In the genomic region with DNA sequence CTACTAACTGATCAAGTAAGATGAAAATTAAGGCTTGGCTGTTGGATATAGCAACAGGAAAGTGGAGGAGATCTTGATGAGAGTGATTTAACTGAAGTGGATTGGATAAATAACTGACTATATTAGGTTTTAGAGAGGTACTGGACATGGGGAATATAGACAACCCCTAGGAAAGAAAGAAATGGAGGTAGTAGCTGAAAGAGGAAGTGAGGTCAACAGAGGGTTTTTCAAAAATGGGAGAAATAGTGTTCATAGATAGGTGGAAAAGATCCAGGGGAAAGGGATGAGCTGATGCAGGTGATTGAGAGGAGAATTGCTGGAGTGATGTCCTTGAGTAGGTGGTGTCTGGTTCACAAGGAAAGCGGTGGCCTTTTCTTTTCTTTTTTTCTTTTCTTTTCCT, we compare ENCODE assay signal across 15 cellular contexts.
"Had no signal": no experiment of that assay in that cellular context is flagged by ENCODE, and none has a peak within 500 bp of the region (broad histone marks: within the 10 kb centered on the region; RNA-seq: fewer than 3 reads in every experiment).

No MANE protein-coding gene starts in this region.

- H3K4me1 ChIP-seq: adrenal gland had no signal

- H3K36me3 ChIP-seq: adrenal gland, MG63, SJSA1 had no signal

- H3K4me3 ChIP-seq: adrenal gland, MG63, SJSA1 had no signal

- H3K27ac ChIP-seq: adrenal gland, KMS-11, SJSA1 had no signal

- ATAC-seq: SK-N-SH treated with all-trans-retinoic acid at 6 μM for 48 hours had no signal

- H3K9me3 ChIP-seq: adrenal gland had no signal

- H3K27me3 ChIP-seq: adrenal gland, MG63, SJSA1 had no signal

- DNase-seq: activated naive CD8-positive, alpha-beta T cell treated with anti-CD3 and anti-CD28 coated beads, Interleukin-2, amount 10 ng/mL, durations not matched to agents 7 days and 5 days; adrenal gland; MG63; NCI-H146; NCI-H187 treated with DMSO at 0.1 percent for 48 hours; NCI-H2171; NCI-H2227 treated with DMSO at 0.1 percent for 48 hours; NCI-H446 treated with DMSO at 0.1 percent for 48 hours; NCI-H524 treated with DMSO at 0.1 percent for 48 hours; SHP77; SW 1271 had no signal

- FAIRE-seq: RCC 7860 had no signal
